ENCODE assay signal across 22 cellular contexts in genomic region chr21:15701845-15702244, GRCh38.
"Had no signal": no experiment of that assay in that cellular context is flagged by ENCODE, and none has a peak within 500 bp of the region (broad histone marks: within the 10 kb centered on the region; RNA-seq: fewer than 3 reads in every experiment).

No MANE protein-coding gene starts in this region.

- H3K9me3 ChIP-seq: Peyer's patch, SJSA1 had no signal

- H3K4me3 ChIP-seq: PC-9, Peyer's patch, SJSA1, SK-N-MC had no signal

- H3K36me3 ChIP-seq: Peyer's patch, SJSA1 had no signal

- H3K27me3 ChIP-seq: Peyer's patch, SJSA1 had no signal

- H3K27ac ChIP-seq: PC-9, Peyer's patch, SJSA1, SK-N-MC had no signal

- H3K4me1 ChIP-seq: Peyer's patch had no signal

- H2AFZ ChIP-seq: PC-9 had no signal

- H3K4me2 ChIP-seq: PC-9 had no signal

- DNase-seq: KBM-7; MV-4-11; NCI-H1048; NCI-H1105 treated with DMSO at 0.1 percent for 48 hours; NCI-H1417 treated with DMSO at 0.1 percent for 48 hours; NCI-H146; NCI-H187; NCI-H2029; NCI-H2081 treated with DMSO at 0.1 percent for 48 hours; NCI-H2171; NCI-H524; NCI-H526 treated with DMSO at 0.1 percent for 48 hours; NCI-H748 treated with DMSO at 0.1 percent for 48 hours; NK-92 treated with Interleukin-12 subunit alpha and Interleukin-12 subunit beta, amount 100 ng/mL, for 24 hours; PC-9; Peyer's patch; Right ventricle myocardium superior; RPMI8226; SIG-M5 had no signal

- FAIRE-seq: HTR-8/SVneo had no signal
